14 cellular contexts compared by ENCODE assay signal in genomic region chr10:68305889-68306288, GRCh38. TPM values are rescaled to one million over a fixed set of nuclear protein-coding genes. Genes with fewer than 3 reads are reported as not detected.
A peak's percentile ranks its signal among the peaks of the same experiment; 100 is the strongest.
DNase-seq lines count a peak whose midpoint lies in the region; ATAC-seq, FAIRE-seq and TF ChIP-seq lines count a peak whose summit lies in the region.
"Had no signal": no experiment of that assay in that cellular context is flagged by ENCODE, and none has a peak within 500 bp of the region (broad histone marks: within the 10 kb centered on the region; RNA-seq: fewer than 3 reads in every experiment).

No MANE protein-coding gene starts in this region.

- no peaks in the 10 kb centered on the region for H3K9me3 ChIP-seq in mucosa of stomach (ENCODE audit: control insufficient read depth, low read length)
- H3K9me3 ChIP-seq in transverse colon, result no peaks in the 10 kb centered on the region
- H3K9me3 ChIP-seq: SJSA1 had no signal

- H3K27ac Mint-ChIP-seq in Calu3 (ENCODE audit: unreplicated experiment), result peak overlapping the region; percentile 20
- H3K27ac Mint-ChIP-seq in activated naive CD8-positive, alpha-beta T cell treated with anti-CD3 and anti-CD28 coated beads for 36 hours, result no peak overlapping the region
- H3K27ac Mint-ChIP-seq: CD4-positive, CD25-positive, alpha-beta regulatory T cell had no signal

- DNase-seq in Calu3, result no peak
- no peak for DNase-seq in transverse colon
- no peak for DNase-seq in KG1 (lab: John Stamatoyannopoulos, UW)
- no peak for DNase-seq in activated naive CD8-positive, alpha-beta T cell treated with anti-CD3 and anti-CD28 coated beads for 36 hours
- DNase-seq: CD4-positive, CD25-positive, alpha-beta regulatory T cell; H7; NCI-H1417 treated with DMSO at 0.1 percent for 48 hours; NCI-H1930; NCI-H446 treated with DMSO at 0.1 percent for 48 hours; NCI-H748 treated with DMSO at 0.1 percent for 48 hours had no signal

- FAIRE-seq in colon (lab: Jason Lieb, UNC), result peak; percentile 71

- H3K36me3 ChIP-seq in mucosa of stomach (ENCODE audit: control insufficient read depth, insufficient read depth, low read length), result no peaks in the 10 kb centered on the region
- no peaks in the 10 kb centered on the region for H3K36me3 ChIP-seq in transverse colon
- H3K36me3 ChIP-seq: SJSA1 had no signal

- H3K4me3 Mint-ChIP-seq in Calu3 (ENCODE audit: low read depth, unreplicated experiment), result peak overlapping the region; percentile 34
- H3K4me3 Mint-ChIP-seq in activated naive CD8-positive, alpha-beta T cell treated with anti-CD3 and anti-CD28 coated beads for 36 hours, result no peak overlapping the region
- H3K4me3 Mint-ChIP-seq: CD4-positive, CD25-positive, alpha-beta regulatory T cell had no signal

- ATAC-seq in HG03521 (IDR thresholded peaks at IDR 0.05; ENCODE audit: unreplicated experiment), result no peak

- BruUV-seq in Calu3 (replicated peaks; lab: Mats Ljungman, UMichigan), result no TSS peak

- H3K36me3 Mint-ChIP-seq in Calu3 (ENCODE audit: insufficient read depth, unreplicated experiment), result no peaks in the 10 kb centered on the region
- no peaks in the 10 kb centered on the region for H3K36me3 Mint-ChIP-seq in activated naive CD8-positive, alpha-beta T cell treated with anti-CD3 and anti-CD28 coated beads for 36 hours
- H3K36me3 Mint-ChIP-seq: CD4-positive, CD25-positive, alpha-beta regulatory T cell had no signal

- H3K27me3 Mint-ChIP-seq in Calu3 (ENCODE audit: unreplicated experiment), result no peaks in the 10 kb centered on the region
- H3K27me3 Mint-ChIP-seq in activated naive CD8-positive, alpha-beta T cell treated with anti-CD3 and anti-CD28 coated beads for 36 hours, result no peaks in the 10 kb centered on the region
- H3K27me3 Mint-ChIP-seq: CD4-positive, CD25-positive, alpha-beta regulatory T cell had no signal

- intact Hi-C loops in Calu3 (cut with micrococcal nuclease; ENCODE audit: unreplicated experiment) (no loop called here), transverse colon (cut with DNase I; ENCODE audit: low total_unique reads) (no loop called here)

- no peak for TF ChIP-seq EP300 in transverse colon (IDR thresholded peaks at IDR 0.05; ENCODE audit: low read depth)

- H3K27ac ChIP-seq in transverse colon, result peak overlapping the region; percentile 44 to 78 (median 73)
- H3K27ac ChIP-seq: SJSA1 had no signal

- CTCF ChIA-PET in Calu3 (lab: Charles Lee), result interaction anchor here (0.6 to 1.3 kb wide), 3 partner anchors 28 to 477 kb away, joined by 3 to 6 read pairs (median 4); no protein-coding TSS in a partner anchor

- TF ChIP-seq CTCF in Calu3 (IDR thresholded peaks at IDR 0.05; ENCODE audit: unreplicated experiment), result no peak
- no peak for TF ChIP-seq CTCF in transverse colon (IDR thresholded peaks at IDR 0.05)

- no peaks in the 10 kb centered on the region for H3K9me3 Mint-ChIP-seq in Calu3 (ENCODE audit: low read depth, unreplicated experiment)
- no peaks in the 10 kb centered on the region for H3K9me3 Mint-ChIP-seq in activated naive CD8-positive, alpha-beta T cell treated with anti-CD3 and anti-CD28 coated beads for 36 hours
- H3K9me3 Mint-ChIP-seq: CD4-positive, CD25-positive, alpha-beta regulatory T cell had no signal

- no peak for TF ChIP-seq POLR2A in transverse colon (IDR thresholded peaks at IDR 0.05)

- peaks cover 31% of the 10 kb centered on the region for H3K4me1 Mint-ChIP-seq in Calu3 (ENCODE audit: low read depth, unreplicated experiment)
- H3K4me1 Mint-ChIP-seq in activated naive CD8-positive, alpha-beta T cell treated with anti-CD3 and anti-CD28 coated beads for 36 hours, result peaks cover 1% of the 10 kb centered on the region
- H3K4me1 Mint-ChIP-seq: CD4-positive, CD25-positive, alpha-beta regulatory T cell had no signal

- H3K4me3 ChIP-seq in mucosa of stomach (ENCODE audit: low read length) (peak overlapping the region; percentile 28), transverse colon (peak overlapping the region in 3 of 4 donors; percentile 24 to 47 (median 37))
- H3K4me3 ChIP-seq: SJSA1 had no signal

- in situ Hi-C loops in transverse colon (cut with MboI; ENCODE audit: low pct_ligation_motif_present in 1 of 4, low pct_unique_long_range_greater_than_20kb in 1 of 4, low sequenced_read_pairs in 3 of 4), result loop anchor here in 3 of 4 donors (10.0 to 25.0 kb wide), 2 partner anchors 91 to 444 kb away; no protein-coding TSS in a partner anchor

- H3K4me1 ChIP-seq in mucosa of stomach (ENCODE audit: control insufficient read depth, insufficient read depth, low read length) (peaks cover 29% of the 10 kb centered on the region), transverse colon (peaks cover 0 to 42% (median 11%) of the 10 kb centered on the region in 4 donors)
- H3K4me1 ChIP-seq: SJSA1 had no signal

- WGBS in transverse colon (ENCODE audit: low coverage in 1 of 2), 2 donors, result 20 to 45% methylated on average over 1 of the region's 1 CpG

- H3K27me3 ChIP-seq in mucosa of stomach (ENCODE audit: control insufficient read depth, insufficient read depth, low read length) (no peaks in the 10 kb centered on the region), transverse colon (no peaks in the 10 kb centered on the region)
- H3K27me3 ChIP-seq: SJSA1 had no signal

- H3K9ac ChIP-seq in mucosa of stomach (ENCODE audit: low read length), result peak overlapping the region; percentile 51

RNA-seq across cellular contexts. Expression of gene HNRNPH3, which starts 26.0 kb away (rescaled TPM):
- total RNA-seq in Calu3 (2022), result 170 and 184 TPM in 2 replicates
- 10 to 100 TPM in 3 of 4 donors, 1 to 10 TPM in 1; 8.2 to 89.4 (median 57.1) TPM for total RNA-seq in transverse colon
- 100 to 1,000 TPM; 160 to 165 TPM for total RNA-seq in activated naive CD8-positive, alpha-beta T cell treated with anti-CD3 and anti-CD28 coated beads for 36 hours

RNA-seq across cellular contexts. Expression of gene PBLD, which starts 26.8 kb away (rescaled TPM):
- 8.9 TPM in 2 replicates for total RNA-seq in Calu3 (2022)
- total RNA-seq in transverse colon, result 100 to 1,000 TPM in 1 of 4 donors, 10 to 100 TPM in 3; 63.9 to 130 (median 76.5) TPM
- total RNA-seq in activated naive CD8-positive, alpha-beta T cell treated with anti-CD3 and anti-CD28 coated beads for 36 hours, result 1 to 10 TPM in 1 of 2 experiments, under 1 TPM in 1; 0.70 to 1.5 TPM
